In genomic region chr2:37325625-37326071, GRCh38 we compare ENCODE assay signal across 8 cellular contexts. TPM values are rescaled to one million over a fixed set of nuclear protein-coding genes. Genes with fewer than 3 reads are reported as not detected.
DNase-seq lines count a peak whose midpoint lies in the region; ATAC-seq and TF ChIP-seq lines count a peak whose summit lies in the region.

No MANE protein-coding gene starts in this region.

- H3K9me3 ChIP-seq in Caco-2 (no peaks in the 10 kb centered on the region), PC-9 (ENCODE audit: insufficient read depth, low read depth) (no peaks in the 10 kb centered on the region), neutrophil (no peaks in the 10 kb centered on the region)

- TF ChIP-seq CTCF in Caco-2 (IDR thresholded peaks at IDR 0.05; ENCODE audit: insufficient read depth in 1 of 2, low read depth in 1 of 2, low read length in 1 of 2, severe bottlenecking in 1 of 2, unreplicated experiment in 1 of 2) (no peak), PC-9 (conservative IDR thresholded peaks at IDR 0.05) (no peak), epithelial cell of proximal tubule (conservative IDR thresholded peaks at IDR 0.05; ENCODE audit: low read depth, low read length) (no peak), neutrophil (IDR thresholded peaks at IDR 0.05) (no peak)

- peak overlapping the region; percentile 96 for H3K4me2 ChIP-seq in PC-9

- no peaks in the 10 kb centered on the region for H3K9me2 ChIP-seq in PC-9 (ENCODE audit: insufficient read depth)

- DNase-seq in Caco-2 (no peak), PC-9 (no peak), epithelial cell of proximal tubule (ENCODE audit: low read depth) (no peak), posterior cingulate gyrus (no peak), dermis blood vessel endothelial cell (no peak)

- H3K4me1 ChIP-seq in Caco-2 (peaks cover 13% of the 10 kb centered on the region; the same call in 1 of the 2 replicates), PC-9 (replicated peaks; ENCODE audit: insufficient read depth) (peaks cover 25% of the 10 kb centered on the region), neutrophil (ENCODE audit: control insufficient read depth in 1 of 2, insufficient read depth in 1 of 2, low read depth in 1 of 2, low read length in 1 of 2) (peaks cover 18 to 22% of the 10 kb centered on the region in 2 experiments)

- H2AFZ ChIP-seq in PC-9, result peak overlapping the region; percentile 99

- H3K27me3 ChIP-seq in Caco-2 (replicated peaks; ENCODE audit: control insufficient read depth, insufficient read depth, low read length) (no peaks in the 10 kb centered on the region), PC-9 (ENCODE audit: insufficient read depth, low read depth) (no peaks in the 10 kb centered on the region), neutrophil (peaks cover 66% of the 10 kb centered on the region)

- CTCF ChIA-PET in Caco-2 (lab: Charles Lee), result interaction anchor here (0.7 kb wide), 1 partner anchor 18 kb away, joined by 3 read pairs; no protein-coding TSS in a partner anchor
- CTCF ChIA-PET in PC-9 (lab: Charles Lee), result no interaction called here

- H4K20me1 ChIP-seq in PC-9 (ENCODE audit: insufficient read depth), result no peaks in the 10 kb centered on the region

- ATAC-seq in HG03571 (IDR thresholded peaks at IDR 0.05; ENCODE audit: unreplicated experiment), result no peak
- no peak for ATAC-seq in GM18519 (IDR thresholded peaks at IDR 0.05; ENCODE audit: low FRiP score, unreplicated experiment)

- H3K79me2 ChIP-seq in PC-9 (ENCODE audit: low read depth), result peaks cover 30% of the 10 kb centered on the region

- intact Hi-C loops in Caco-2 (cut with micrococcal nuclease; ENCODE audit: unreplicated experiment) (loop anchor here (2.0 kb wide), 1 partner anchor 17 kb away; no protein-coding TSS in a partner anchor), PC-9 (cut with micrococcal nuclease; ENCODE audit: unreplicated experiment) (no loop called here), posterior cingulate gyrus (cut with DNase I) (no loop called here)

- peaks cover 10% of the 10 kb centered on the region for H3K36me3 Mint-ChIP-seq in Caco-2 (ENCODE audit: insufficient read depth, unreplicated experiment)

- no peak overlapping the region for H3K27ac ChIP-seq in PC-9
- H3K27ac ChIP-seq in neutrophil, result no peak overlapping the region

- H3K36me3 ChIP-seq in Caco-2 (ENCODE audit: control insufficient read depth, insufficient read depth, low read length) (no peaks in the 10 kb centered on the region), PC-9 (ENCODE audit: low read depth) (no peaks in the 10 kb centered on the region), neutrophil (no peaks in the 10 kb centered on the region)

- peaks cover 11% of the 10 kb centered on the region; the same call in 1 of the 2 replicates for H3F3A ChIP-seq in PC-9 (ENCODE audit: insufficient read depth, low read depth)

- H3K9me3 Mint-ChIP-seq in Caco-2 (ENCODE audit: unreplicated experiment), result no peaks in the 10 kb centered on the region

- POLR2A ChIA-PET in Caco-2 (lab: Charles Lee), result no interaction called here
- POLR2A ChIA-PET in PC-9 (lab: Charles Lee; ENCODE audit: unreplicated experiment), result no interaction called here

- H3K4me1 Mint-ChIP-seq in Caco-2 (ENCODE audit: low read depth, unreplicated experiment), result peaks cover 19% of the 10 kb centered on the region

- BruUV-seq in Caco-2 (replicated peaks; lab: Mats Ljungman, UMichigan) (no TSS peak), PC-9 (replicated peaks; lab: Mats Ljungman, UMichigan) (no TSS peak)

- H3K27ac Mint-ChIP-seq in Caco-2 (ENCODE audit: unreplicated experiment), result no peak overlapping the region

- peak overlapping the region; percentile 98 for H3K4me3 Mint-ChIP-seq in Caco-2 (ENCODE audit: unreplicated experiment)

- H3K4me3 ChIP-seq in Caco-2 (ENCODE audit: low read depth, low read length) (peak overlapping the region; percentile 79), PC-9 (peak overlapping the region; percentile 65; the same call in 1 of the 2 replicates), epithelial cell of proximal tubule (ENCODE audit: low read depth, low read length) (peak overlapping the region; percentile 89), neutrophil (ENCODE audit: low read depth in 1 of 2, low read length in 1 of 2) (peak overlapping the region; percentile 77)

- H3K27me3 Mint-ChIP-seq in Caco-2 (ENCODE audit: insufficient read depth, unreplicated experiment), result no peaks in the 10 kb centered on the region

RNA-seq across cellular contexts. Expression of gene PRKD3, which starts 1.0 kb away (rescaled TPM):
- 40.2 and 41.2 TPM in 2 replicates for total RNA-seq in Caco-2 (2022)
- 27.1 and 27.5 TPM in 2 replicates for total RNA-seq in PC-9 (2021)
- total RNA-seq in epithelial cell of proximal tubule, result 31.8 and 45.9 TPM in 2 replicates
- total RNA-seq in dermis blood vessel endothelial cell, result 76.5 and 77.1 TPM in 2 replicates

RNA-seq across cellular contexts. Expression of gene QPCT, which starts 18.8 kb away (rescaled TPM):
- 4.7 and 6.3 TPM in 2 replicates for total RNA-seq in Caco-2 (2022)
- 2.6 and 3.0 TPM in 2 replicates for total RNA-seq in PC-9 (2021)
- 26.4 and 52.3 TPM in 2 replicates for total RNA-seq in epithelial cell of proximal tubule
- total RNA-seq in dermis blood vessel endothelial cell, result 4.0 and 7.8 TPM in 2 replicates
